9 cellular contexts compared by ENCODE assay signal in the genomic region with DNA sequence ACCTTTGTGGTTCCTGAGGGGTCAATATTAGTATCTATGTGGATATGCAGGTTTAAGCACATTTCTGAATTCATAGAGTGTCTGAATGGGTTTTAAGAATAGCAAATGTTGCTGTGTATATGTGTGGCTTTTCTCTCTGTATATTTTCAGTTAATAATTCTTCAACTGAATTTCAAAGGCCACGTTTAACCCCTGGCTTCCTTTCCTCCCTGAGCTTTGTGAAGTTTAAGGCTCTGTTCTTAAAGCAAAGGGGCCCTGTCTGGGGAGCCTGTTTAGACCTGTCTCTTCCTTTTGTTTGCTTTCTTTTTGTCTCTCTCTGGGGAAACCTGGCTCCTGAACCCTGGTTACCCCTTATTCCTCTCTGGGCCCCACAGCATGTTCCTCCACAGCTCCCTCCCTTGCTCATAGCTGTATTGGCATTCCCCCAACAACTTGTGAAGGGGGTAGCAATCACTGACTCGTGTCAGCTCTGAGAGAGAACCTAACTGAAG.
DNase-seq lines count a peak whose midpoint lies in the region; ATAC-seq and TF ChIP-seq lines count a peak whose summit lies in the region.
"Had no signal": no experiment of that assay in that cellular context is flagged by ENCODE, and none has a peak within 500 bp of the region (broad histone marks: within the 10 kb centered on the region; RNA-seq: fewer than 3 reads in every experiment).

No MANE protein-coding gene starts in this region.

- H3K4me1 Mint-ChIP-seq in chondrocyte (ENCODE audit: low read depth): peaks cover 20% of the 10 kb centered on the region

- peak; percentile 69 for ATAC-seq in HG03095 (IDR thresholded peaks at IDR 0.05; ENCODE audit: unreplicated experiment)

- peak overlapping the region; percentile 83 for H3K27ac Mint-ChIP-seq in chondrocyte (ENCODE audit: unreplicated experiment)

- H3K4me3 ChIP-seq in skeletal muscle cell (ENCODE audit: low read depth, low read length): no peak overlapping the region
- H3K4me3 ChIP-seq: heart right ventricle had no signal

- TF ChIP-seq CTCF in chondrocyte (IDR thresholded peaks at IDR 0.05): no peak

- no peaks in the 10 kb centered on the region for H3K27me3 Mint-ChIP-seq in chondrocyte (ENCODE audit: low read depth)

- DNase-seq in DMS79 treated with DMSO at 0.1 percent for 48 hours (lab: John Stamatoyannopoulos, UW) (peak; percentile 29), DMS79 (lab: John Stamatoyannopoulos, UW) (no peak), chondrocyte (ENCODE audit: low spot score) (no peak), skeletal muscle cell (ENCODE audit: low read depth) (peak; percentile 49), germinal center (ENCODE audit: low spot score) (no peak), midbrain (lab: John Stamatoyannopoulos, UW) (no peak), NCI-H526 (lab: John Stamatoyannopoulos, UW) (no peak)
- DNase-seq: heart right ventricle had no signal

- H3K9me3 Mint-ChIP-seq in chondrocyte (ENCODE audit: low read depth): no peaks in the 10 kb centered on the region

- no peaks in the 10 kb centered on the region for H3K36me3 Mint-ChIP-seq in chondrocyte (ENCODE audit: low read depth)

- H3K4me3 Mint-ChIP-seq in chondrocyte (ENCODE audit: unreplicated experiment): peak overlapping the region; percentile 3

Comparison
In these comparisons a context has a peak if more than half of its experiments do, and no peak if none do; other contexts are left out.
1. DNase-seq: peak in DMS79 treated with DMSO at 0.1 percent for 48 hours (single experiment) and skeletal muscle cell (single experiment); none in DMS79 (single experiment), chondrocyte (single experiment), germinal center (single experiment), midbrain (single experiment) and NCI-H526 (0 of 2).